8 cellular contexts compared by ENCODE assay signal in the genomic region with DNA sequence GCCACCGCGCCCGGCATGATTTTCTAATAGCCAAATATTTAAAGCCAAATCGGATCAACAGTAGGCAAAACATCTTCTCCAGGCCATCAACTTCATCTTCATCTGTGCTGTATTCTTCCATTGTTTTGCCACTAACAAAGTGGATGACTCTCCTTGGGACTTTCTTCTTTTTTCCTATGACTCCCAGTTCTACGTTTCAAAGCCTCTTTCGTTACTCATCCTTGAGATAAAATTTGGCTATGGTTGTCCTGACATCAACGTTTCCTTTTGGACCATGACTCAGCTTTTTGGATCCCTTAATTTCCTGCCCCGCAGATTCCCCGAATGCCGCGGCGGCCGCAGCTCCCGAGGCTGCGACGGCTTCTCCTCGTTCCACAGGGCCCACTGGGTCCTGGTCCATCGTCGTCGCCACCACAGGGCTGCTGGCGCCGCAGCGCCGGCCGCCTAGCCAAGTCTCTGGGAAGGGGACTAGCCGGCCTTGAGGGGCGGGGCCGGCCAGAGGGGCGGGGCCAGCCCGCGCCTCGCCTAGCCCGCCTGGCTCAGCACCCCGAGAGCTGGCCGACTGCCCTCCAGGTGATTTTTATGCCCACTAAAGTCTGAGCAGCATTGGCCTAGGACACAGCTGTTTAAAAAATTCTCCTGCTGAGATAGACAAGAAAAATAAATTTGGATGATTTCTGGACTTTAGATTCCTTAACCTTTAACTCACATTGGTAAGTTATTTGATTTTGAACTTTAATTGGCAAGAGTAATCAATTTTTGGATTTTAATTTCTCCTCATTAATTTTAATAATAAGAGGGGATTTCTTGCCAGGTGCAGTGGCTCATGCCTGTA.
DNase-seq lines count a peak whose midpoint lies in the region; ATAC-seq and TF ChIP-seq lines count a peak whose summit lies in the region.

No MANE protein-coding gene starts in this region.

- H3K36me3 ChIP-seq in ACC112 (ENCODE audit: insufficient read depth, low read length), result no peaks in the 10 kb centered on the region
- H3K36me3 ChIP-seq in KMS-11 (ENCODE audit: insufficient read depth), result no peaks in the 10 kb centered on the region
- no peaks in the 10 kb centered on the region for H3K36me3 ChIP-seq in esophagus muscularis mucosa
- H3K36me3 ChIP-seq in thoracic aorta, result no peaks in the 10 kb centered on the region

- POLR2A ChIA-PET in activated CD8-positive, alpha-beta T cell treated with anti-CD3 and anti-CD28 coated beads for 36 hours (lab: Charles Lee), result no interaction called here

- H3K27me3 ChIP-seq in ACC112 (ENCODE audit: insufficient read depth, low read length) (no peaks in the 10 kb centered on the region), KMS-11 (ENCODE audit: insufficient read depth, low read depth) (no peaks in the 10 kb centered on the region), esophagus muscularis mucosa (no peaks in the 10 kb centered on the region), thoracic aorta (replicated peaks; ENCODE audit: insufficient read depth) (no peaks in the 10 kb centered on the region)

- peak; percentile 70 for ATAC-seq in GM19043 (IDR thresholded peaks at IDR 0.05; ENCODE audit: low read depth, unreplicated experiment)
- peak; percentile 74 for ATAC-seq in activated CD8-positive, alpha-beta T cell treated with anti-CD3 and anti-CD28 coated beads for 36 hours
- ATAC-seq in thoracic aorta (ENCODE audit: insufficient number of reproducible peaks, low FRiP score, low read depth), result peak; percentile 99

- peaks cover 5% of the 10 kb centered on the region for H3K36me3 Mint-ChIP-seq in activated CD8-positive, alpha-beta T cell treated with anti-CD3 and anti-CD28 coated beads for 36 hours (ENCODE audit: low read depth)

- H3K27me3 Mint-ChIP-seq in activated CD8-positive, alpha-beta T cell treated with anti-CD3 and anti-CD28 coated beads for 36 hours, result peaks cover 11% of the 10 kb centered on the region

- no peaks in the 10 kb centered on the region for H3K79me2 ChIP-seq in ACC112 (ENCODE audit: control insufficient read depth, insufficient read depth, low read length, unreplicated experiment)
- no peaks in the 10 kb centered on the region for H3K79me2 ChIP-seq in KMS-11 (ENCODE audit: insufficient read depth, low read depth)

- H3K4me3 Mint-ChIP-seq in activated CD8-positive, alpha-beta T cell treated with anti-CD3 and anti-CD28 coated beads for 36 hours, result peak overlapping the region; percentile 67

- CTCF ChIA-PET in activated CD8-positive, alpha-beta T cell treated with anti-CD3 and anti-CD28 coated beads for 36 hours (lab: Charles Lee), result no interaction called here

- H3K4me2 ChIP-seq in KMS-11, result peak overlapping the region; percentile 38

- peak overlapping the region; percentile 71 for H3K9ac ChIP-seq in KMS-11

- H4K20me1 ChIP-seq in KMS-11 (ENCODE audit: insufficient read depth), result no peaks in the 10 kb centered on the region

- peaks cover 25% of the 10 kb centered on the region for H3K4me1 ChIP-seq in ACC112 (ENCODE audit: control insufficient read depth, insufficient read depth, low read length, unreplicated experiment)
- peaks cover 4% of the 10 kb centered on the region for H3K4me1 ChIP-seq in KMS-11 (ENCODE audit: low read depth, poor library complexity, severe bottlenecking)
- peaks cover 0 to 21% (median 14%) of the 10 kb centered on the region in 4 donors for H3K4me1 ChIP-seq in esophagus muscularis mucosa
- H3K4me1 ChIP-seq in thoracic aorta (ENCODE audit: control insufficient read depth in 1 of 2, low read depth in 2 of 2), result peaks cover 4 to 11% of the 10 kb centered on the region in 2 donors

- H3K4me3 ChIP-seq in ACC112 (ENCODE audit: low read depth, low read length), result peak overlapping the region; percentile 32
- H3K4me3 ChIP-seq in KMS-11 (IDR thresholded peaks at IDR 0.05; ENCODE audit: insufficient read depth, low read depth, low read length), result peak overlapping the region; percentile 79
- H3K4me3 ChIP-seq in esophagus muscularis mucosa, result peak overlapping the region; percentile 47 to 55 (median 52)
- peak overlapping the region; percentile 69 for H3K4me3 ChIP-seq in thoracic aorta

- peaks cover 8% of the 10 kb centered on the region for H3K4me1 Mint-ChIP-seq in activated CD8-positive, alpha-beta T cell treated with anti-CD3 and anti-CD28 coated beads for 36 hours (ENCODE audit: low read depth)

- TF ChIP-seq EP300 in esophagus muscularis mucosa (IDR thresholded peaks at IDR 0.05), result no peak

- TF ChIP-seq CTCF in KMS-11 (conservative IDR thresholded peaks at IDR 0.05; ENCODE audit: low read depth, low read length), result no peak
- TF ChIP-seq CTCF in activated CD8-positive, alpha-beta T cell treated with anti-CD3 and anti-CD28 coated beads for 36 hours (IDR thresholded peaks at IDR 0.05), result no peak
- peak in 1 of 3 experiments; percentile 13 for TF ChIP-seq CTCF in esophagus muscularis mucosa (IDR thresholded peaks at IDR 0.05)
- TF ChIP-seq CTCF in thoracic aorta (IDR thresholded peaks at IDR 0.05), result no peak

- H2AFZ ChIP-seq in ACC112 (ENCODE audit: low read length, unreplicated experiment) (no peak overlapping the region), KMS-11 (ENCODE audit: low read depth) (peak overlapping the region; percentile 78)

- peaks cover 0 to 10% (median 2%) of the 10 kb centered on the region in 4 donors for H3K9me3 ChIP-seq in esophagus muscularis mucosa
- H3K9me3 ChIP-seq in thoracic aorta, result peaks cover 7% of the 10 kb centered on the region

- no peak overlapping the region for H3K27ac Mint-ChIP-seq in activated CD8-positive, alpha-beta T cell treated with anti-CD3 and anti-CD28 coated beads for 36 hours

- 12% methylated on average over 31 of the region's 35 CpGs for WGBS in esophagus muscularis mucosa

- peaks cover 9% of the 10 kb centered on the region for H3K9me3 Mint-ChIP-seq in activated CD8-positive, alpha-beta T cell treated with anti-CD3 and anti-CD28 coated beads for 36 hours

- H3K27ac ChIP-seq in ACC112 (ENCODE audit: low read depth, low read length) (peak overlapping the region; percentile 79), KMS-11 (peak overlapping the region; percentile 44), esophagus muscularis mucosa (replicated peaks in 1 of 4) (peak overlapping the region; percentile 77 to 87 (median 80)), thoracic aorta (peak overlapping the region; percentile 64 to 90)

- peak; percentile 24 for DNase-seq in activated CD8-positive, alpha-beta T cell treated with anti-CD3 and anti-CD28 coated beads for 36 hours
- DNase-seq in esophagus muscularis mucosa (ENCODE audit: extremely low spot score) (no peak), midbrain (lab: John Stamatoyannopoulos, UW) (peak; percentile 53), thoracic aorta (ENCODE audit: low spot score) (peak; percentile 47), NCI-H1436 (lab: John Stamatoyannopoulos, UW) (no peak)

- intact Hi-C loops in activated CD8-positive, alpha-beta T cell treated with anti-CD3 and anti-CD28 coated beads for 36 hours (cut with micrococcal nuclease), result no loop called here
- intact Hi-C loops in esophagus muscularis mucosa (cut with DNase I), result loop anchor here (5.0 kb wide), 1 partner anchor 262 kb away; no protein-coding TSS in a partner anchor

- no peak for TF ChIP-seq POLR2A in esophagus muscularis mucosa (IDR thresholded peaks at IDR 0.05; ENCODE audit: low read depth)

Comparison
In these comparisons a context has a peak if more than half of its experiments do, and no peak if none do; other contexts are left out.
1. DNase-seq: peak in activated CD8-positive, alpha-beta T cell treated with anti-CD3 and anti-CD28 coated beads for 36 hours (single experiment), midbrain (single experiment) and thoracic aorta (single experiment); none in esophagus muscularis mucosa (single experiment) and NCI-H1436 (single experiment).
2. Peak in every context shown above with its lines, with median percentiles within 50 percentile points of each other: H3K27ac ChIP-seq, H3K4me3 ChIP-seq and ATAC-seq.